ENCODE assay signal across 28 cellular contexts in genomic region chr15:73979636-73980035, GRCh38.
"Had no signal": no experiment of that assay in that cellular context is flagged by ENCODE, and none has a peak within 500 bp of the region (broad histone marks: within the 10 kb centered on the region; RNA-seq: fewer than 3 reads in every experiment).

No MANE protein-coding gene starts in this region.

- ATAC-seq: activated CD4-positive, alpha-beta T cell treated with anti-CD3 and anti-CD28 coated beads for 36 hours; activated CD8-positive, alpha-beta T cell treated with anti-CD3 and anti-CD28 coated beads, Interleukin-2, amount 10 ng/mL, durations not matched to agents 7 days and 5 days; activated naive CD4-positive, alpha-beta T cell treated with anti-CD3 and anti-CD28 coated beads, Interleukin-2, amount 50 U/mL, for 72 hours; activated naive CD8-positive, alpha-beta T cell treated with anti-CD3 and anti-CD28 coated beads, Interleukin-2, amount 50 U/mL, for 24 hours; activated T-cell treated with anti-CD3 and anti-CD28 coated beads, Interleukin-2, amount 50 U/mL, for 4 hours; HepG2 had no signal

- H3K4me3 ChIP-seq: Peyer's patch, SJCRH30 had no signal

- H3K9me3 Mint-ChIP-seq: activated naive CD8-positive, alpha-beta T cell treated with anti-CD3 and anti-CD28 coated beads, Interleukin-2, amount 50 U/mL, for 24 hours; activated T-cell treated with anti-CD3 and anti-CD28 coated beads, Interleukin-2, amount 50 U/mL, for 4 hours; central memory CD8-positive, alpha-beta T cell had no signal

- H3K36me3 Mint-ChIP-seq: brain had no signal

- H3K4me3 Mint-ChIP-seq: activated CD4-positive, alpha-beta T cell treated with anti-CD3 and anti-CD28 coated beads for 36 hours; activated CD8-positive, alpha-beta T cell treated with anti-CD3 and anti-CD28 coated beads, Interleukin-2, amount 10 ng/mL, durations not matched to agents 7 days and 5 days; activated naive CD8-positive, alpha-beta T cell treated with anti-CD3 and anti-CD28 coated beads, Interleukin-2, amount 50 U/mL, for 24 hours; activated T-cell treated with anti-CD3 and anti-CD28 coated beads, Interleukin-2, amount 50 U/mL, for 4 hours; central memory CD8-positive, alpha-beta T cell had no signal

- H3K4me2 ChIP-seq: KMS-11, SK-N-SH had no signal

- H3K27ac ChIP-seq: KMS-11, Peyer's patch, RWPE1, SJCRH30, VCaP had no signal

- H3K36me3 ChIP-seq: Peyer's patch, SJCRH30 had no signal

- H3K27me3 ChIP-seq: Peyer's patch had no signal

- H3K9me3 ChIP-seq: Peyer's patch, SJCRH30, SK-N-SH had no signal

- DNase-seq: activated CD4-positive, alpha-beta T cell treated with anti-CD3 and anti-CD28 coated beads for 36 hours; activated CD4-positive, alpha-beta T cell treated with anti-CD3 and anti-CD28 coated beads, Interleukin-2, amount 50 U/mL, for 4 hours; activated CD8-positive, alpha-beta memory T cell treated with anti-CD3 and anti-CD28 coated beads, Interleukin-2, amount 50 U/mL, for 48 hours; activated CD8-positive, alpha-beta T cell treated with anti-CD3 and anti-CD28 coated beads, Interleukin-2, amount 10 ng/mL, durations not matched to agents 7 days and 5 days; activated effector memory CD4-positive, alpha-beta T cell treated with anti-CD3 and anti-CD28 coated beads, Interleukin-2, amount 50 U/mL, for 16 hours; activated naive CD4-positive, alpha-beta T cell treated with Interleukin-2 at 50 U/mL for 16 hours; activated naive CD8-positive, alpha-beta T cell treated with anti-CD3 and anti-CD28 coated beads, Interleukin-2, amount 50 U/mL, for 24 hours; activated T-cell treated with anti-CD3 and anti-CD28 coated beads, Interleukin-2, amount 50 U/mL, for 4 hours; amygdala; MM.1S; NCI-H1105; NCI-H1436 treated with DMSO at 0.1 percent for 48 hours; NCI-H187; NCI-H2081; NCI-H774; NK-92 treated with Interleukin-12 subunit alpha and Interleukin-12 subunit beta, amount 100 ng/mL, for 24 hours; Right ventricle myocardium superior; SJCRH30; SK-N-SH; T-helper 1 cell had no signal

- H3K9ac ChIP-seq: KMS-11, SK-N-SH had no signal
